Comparison of ENCODE assay signal across 2 cellular contexts in genomic region chr11:62395885-62396778, GRCh38.
TF ChIP-seq lines count a peak whose summit lies in the region.

No MANE protein-coding gene starts in this region.

TF ChIP-seq in IMR-90, 13 proteins besides CTCF, POLR2A, EP300 and RAD21:
- TF ChIP-seq RFX5 (IDR thresholded peaks at IDR 0.05; ENCODE audit: low read depth, low read length) (no peak), MXI1 (IDR thresholded peaks at IDR 0.05; ENCODE audit: borderline replicate concordance, low read depth, low read length) (no peak), CHD1 (IDR thresholded peaks at IDR 0.05; ENCODE audit: low read depth, low read length) (no peak), BHLHE40 (IDR thresholded peaks at IDR 0.05; ENCODE audit: low read depth, low read length) (no peak), FOS (IDR thresholded peaks at IDR 0.05; ENCODE audit: low read depth, low read length) (no peak), CEBPB (IDR thresholded peaks at IDR 0.05; ENCODE audit: low read depth, low read length) (no peak), RCOR1 (IDR thresholded peaks at IDR 0.05; ENCODE audit: insufficient replicate concordance, low read length) (no peak), MAZ (IDR thresholded peaks at IDR 0.05; ENCODE audit: borderline replicate concordance, low read depth, low read length) (no peak), ELK1 (IDR thresholded peaks at IDR 0.05; ENCODE audit: borderline replicate concordance, low read depth, low read length) (no peak), MAFK (IDR thresholded peaks at IDR 0.05; ENCODE audit: low read depth, low read length) (no peak), USF2 (IDR thresholded peaks at IDR 0.05; ENCODE audit: low read depth, low read length) (no peak), SMC3 (IDR thresholded peaks at IDR 0.05; ENCODE audit: low read depth, low read length) (no peak), NFE2L2 (IDR thresholded peaks at IDR 0.05; ENCODE audit: low read depth, low read length) (no peak)

TF ChIP-seq in K562, 482 proteins besides CTCF, POLR2A, EP300 and RAD21:
- TF ChIP-seq NONO (IDR thresholded peaks at IDR 0.05; ENCODE audit: low read depth in 2 of 2, low read length in 1 of 2) (no peak), SOX6 (IDR thresholded peaks at IDR 0.05) (no peak), HCFC1 (IDR thresholded peaks at IDR 0.05; ENCODE audit: low read depth, low read length) (no peak), LCOR (CRISPR knock-in tag; IDR thresholded peaks at IDR 0.05) (0 out of 2 replicates have a peak, but pooled peaks have one; percentile 64), RBM14 (IDR thresholded peaks at IDR 0.05; ENCODE audit: borderline replicate concordance, insufficient read depth, low read depth, low read length) (no peak), PHF20 (IDR thresholded peaks at IDR 0.05; ENCODE audit: partially characterized antibody) (no peak), NR2C1 (IDR thresholded peaks at IDR 0.05) (no peak), NR2C1 (tag; IDR thresholded peaks at IDR 0.05) (no peak), ZFX (CRISPR knock-in tag; IDR thresholded peaks at IDR 0.05) (0 out of 2 replicates have a peak, but pooled peaks have one; percentile 10), RHOXF2B (CRISPR knock-in tag; conservative IDR thresholded peaks at IDR 0.05) (no peak), ZNF778 (CRISPR knock-in tag; IDR thresholded peaks at IDR 0.05) (no peak), ZNF347 (CRISPR knock-in tag; IDR thresholded peaks at IDR 0.05; ENCODE audit: low read depth) (no peak), RBM39 (optimal IDR thresholded peaks at IDR 0.05; ENCODE audit: low read depth, low read length) (no peak), ATF1 (CRISPR knock-in tag; IDR thresholded peaks at IDR 0.05) (no peak), ATF1 (tag; IDR thresholded peaks at IDR 0.05) (no peak), EGR1 (conservative IDR thresholded peaks at IDR 0.05) (0 out of 2 replicates have a peak, but pooled peaks have one; percentile 14), CGGBP1 (CRISPR knock-in tag; IDR thresholded peaks at IDR 0.05) (no peak), NCOA6 (IDR thresholded peaks at IDR 0.05) (no peak), MNT (conservative IDR thresholded peaks at IDR 0.05) (peak in 1 of 2 experiments; percentile 27; a peak in 1 of 4 replicates), FOXJ2 (tag; IDR thresholded peaks at IDR 0.05) (no peak), SMC3 (conservative IDR thresholded peaks at IDR 0.05; ENCODE audit: insufficient read depth, low read depth, low read length) (0 out of 2 replicates have a peak, but pooled peaks have one; percentile 3), ZNF311 (CRISPR knock-in tag; IDR thresholded peaks at IDR 0.05) (no peak), ARID2 (IDR thresholded peaks at IDR 0.05) (no peak), NFIX (CRISPR knock-in tag; IDR thresholded peaks at IDR 0.05; ENCODE audit: low read depth) (no peak), ZNF407 (IDR thresholded peaks at IDR 0.05; ENCODE audit: low read depth) (no peak), SPI1 (IDR thresholded peaks at IDR 0.05; ENCODE audit: borderline replicate concordance, low read depth, low read length) (peak; percentile 25; the same call in 1 of the 2 replicates), NFRKB (IDR thresholded peaks at IDR 0.05; ENCODE audit: low read depth) (0 out of 2 replicates have a peak, but pooled peaks have one; percentile 13), SMAD4 (CRISPR knock-in tag; conservative IDR thresholded peaks at IDR 0.05) (no peak), HMBOX1 (IDR thresholded peaks at IDR 0.05) (peak; percentile 51), NFATC3 (IDR thresholded peaks at IDR 0.05) (no peak), SAP30 (IDR thresholded peaks at IDR 0.05; ENCODE audit: borderline replicate concordance, insufficient read depth, low read depth, low read length, poor library complexity, severe bottlenecking) (no peak), ZNF224 (CRISPR knock-in tag; IDR thresholded peaks at IDR 0.05) (no peak), CXXC5 (CRISPR knock-in tag; IDR thresholded peaks at IDR 0.05) (no peak), MTA2 (IDR thresholded peaks at IDR 0.05; ENCODE audit: low read depth) (no peak), UBTF (IDR thresholded peaks at IDR 0.05; ENCODE audit: borderline replicate concordance in 1 of 2, low read depth in 2 of 2, low read length in 2 of 2) (0 out of 4 replicates have a peak, but pooled peaks of 1 of the 2 experiments have one; percentile 10), E2F3 (CRISPR knock-in tag; IDR thresholded peaks at IDR 0.05) (no peak)
